In the genomic region with DNA sequence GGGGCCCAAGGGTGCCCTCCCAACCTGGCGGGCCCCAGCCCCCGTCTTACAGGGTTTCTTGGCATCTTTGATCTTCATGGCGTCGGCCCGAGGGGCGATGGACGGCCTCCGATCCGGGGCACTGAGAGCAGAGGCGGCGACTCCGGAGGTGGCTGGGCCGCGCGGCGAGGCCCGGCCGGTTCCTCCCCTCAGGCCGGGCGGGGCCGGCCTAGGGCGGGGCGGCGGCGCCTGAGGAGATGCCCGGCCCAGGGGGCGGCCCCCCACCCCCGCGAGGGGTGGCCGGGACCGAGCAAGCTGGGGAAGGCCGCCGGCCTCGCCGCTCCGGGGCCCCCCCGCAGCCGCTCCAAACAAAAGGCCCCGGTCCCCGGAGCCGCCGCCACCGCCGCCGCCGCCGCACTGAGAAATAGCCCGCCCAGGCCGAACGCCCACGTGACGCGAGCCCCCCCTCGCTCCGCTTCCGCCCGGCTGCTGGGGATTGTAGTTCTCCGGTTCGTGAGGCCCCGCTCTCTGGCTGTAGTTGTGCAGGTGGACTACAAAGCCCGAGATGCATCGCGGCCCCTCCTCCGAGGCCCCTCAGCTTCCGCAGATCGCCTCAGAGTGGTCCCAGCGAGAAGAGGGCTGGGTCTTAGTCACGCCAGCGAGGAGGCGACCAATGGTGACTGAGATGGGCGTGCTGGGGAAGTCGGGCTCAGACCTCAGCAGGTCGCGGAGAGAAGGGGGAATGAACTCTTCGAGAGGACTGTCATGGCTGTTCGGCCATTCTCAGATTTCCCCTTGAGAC, we compare ENCODE assay signal across 8 cellular contexts. TPM values are rescaled to one million over a fixed set of nuclear protein-coding genes. Genes with fewer than 3 reads are reported as not detected.
DNase-seq lines count a peak whose midpoint lies in the region; ATAC-seq and TF ChIP-seq lines count a peak whose summit lies in the region.

PANK3 (minus strand) TSS at position 163 of the 781 bp plus-strand sequence; CDS start at position 78, 85 bp downstream.

- H3K9me3 ChIP-seq in left lung, result no peaks in the 10 kb centered on the region

- DNase-seq in CD14-positive monocyte (ENCODE audit: low spot score), result peak; percentile 98
- DNase-seq in NCI-H82 (lab: John Stamatoyannopoulos, UW), result peak; percentile 99
- DNase-seq in activated CD4-positive, alpha-beta T cell treated with anti-CD3 and anti-CD28 coated beads, Interleukin-2, amount 50 U/mL, for 48 hours, result peak; percentile 95 to 97
- DNase-seq in dermis blood vessel endothelial cell, result peak; percentile 100
- peak; percentile 98 to 99 for DNase-seq in left lung
- DNase-seq in stimulated activated CD4-positive, alpha-beta T cell treated with anti-CD3 and anti-CD28 coated beads, Interleukin-2, amount 100 ng/mL, for 48 hours, result peak; percentile 90 to 91

- peak; percentile 94 for ATAC-seq in GM19397 (IDR thresholded peaks at IDR 0.05; ENCODE audit: unreplicated experiment)
- ATAC-seq in HG03571 (IDR thresholded peaks at IDR 0.05; ENCODE audit: unreplicated experiment), result peak; percentile 95
- peak; percentile 98 for ATAC-seq in left lung

- H3K36me3 ChIP-seq in left lung, result no peaks in the 10 kb centered on the region

- peaks cover 0 to 3% (median 0%) of the 10 kb centered on the region in 7 donors for H3K9me3 Mint-ChIP-seq in CD14-positive monocyte

- peaks cover 37% of the 10 kb centered on the region for H3K4me1 Mint-ChIP-seq in CD14-positive monocyte

- TF ChIP-seq CTCF in CD14-positive monocyte (IDR thresholded peaks at IDR 0.05), result no peak
- no peak for TF ChIP-seq CTCF in left lung (IDR thresholded peaks at IDR 0.05)

- intact Hi-C loops in CD14-positive monocyte (cut with micrococcal nuclease) (loop anchor here (5.0 kb wide), 1 partner anchor 92 kb away; the partner anchor contains the start of gene RARS1 (in 2 of the 2)), left lung (cut with DNase I) (no loop called here)

- peak within 1 kb of the TSS; percentile 90 to 95 for H3K27ac ChIP-seq in left lung

- H3K4me1 ChIP-seq in left lung, result peaks cover 15 to 38% of the 10 kb centered on the region in 2 donors

- H3K4me3 Mint-ChIP-seq in CD14-positive monocyte, result peak within 1 kb of the TSS; percentile 86 to 96

- peak within 1 kb of the TSS; percentile 89 to 98 for H3K4me3 ChIP-seq in left lung

- no peaks in the 10 kb centered on the region for H3K36me3 Mint-ChIP-seq in CD14-positive monocyte

- H3K27me3 Mint-ChIP-seq in CD14-positive monocyte (ENCODE audit: low read depth in 3 of 3), result peaks cover 0 to 6% (median 0%) of the 10 kb centered on the region in 3 donors

- H3K27me3 ChIP-seq in left lung, result no peaks in the 10 kb centered on the region

- peak within 1 kb of the TSS; percentile 87 to 97 (median 94) for H3K27ac Mint-ChIP-seq in CD14-positive monocyte

RNA-seq across cellular contexts. Expression of gene PANK3, which starts in this region (rescaled TPM):
- polyA plus RNA-seq in CD14-positive monocyte, result 10 to 100 TPM in 1 of 2 donors, 1 to 10 TPM in 1; 9.3 to 11.9 TPM
- total RNA-seq in dermis blood vessel endothelial cell (66.2 and 72.6 TPM in 2 replicates), left lung (10 to 100 TPM; 71.4 to 73.0 TPM)

Comparison
In these comparisons a context has a peak if more than half of its experiments do, and no peak if none do; other contexts are left out.
1. Peak in every context shown above with its lines: DNase-seq, ATAC-seq, H3K4me3 ChIP-seq and H3K27ac ChIP-seq.
2. intact Hi-C loops: an anchor here in CD14-positive monocyte (5.0 kb wide); none called in left lung.